ENCODE assay signal across 20 cellular contexts in the genomic region with DNA sequence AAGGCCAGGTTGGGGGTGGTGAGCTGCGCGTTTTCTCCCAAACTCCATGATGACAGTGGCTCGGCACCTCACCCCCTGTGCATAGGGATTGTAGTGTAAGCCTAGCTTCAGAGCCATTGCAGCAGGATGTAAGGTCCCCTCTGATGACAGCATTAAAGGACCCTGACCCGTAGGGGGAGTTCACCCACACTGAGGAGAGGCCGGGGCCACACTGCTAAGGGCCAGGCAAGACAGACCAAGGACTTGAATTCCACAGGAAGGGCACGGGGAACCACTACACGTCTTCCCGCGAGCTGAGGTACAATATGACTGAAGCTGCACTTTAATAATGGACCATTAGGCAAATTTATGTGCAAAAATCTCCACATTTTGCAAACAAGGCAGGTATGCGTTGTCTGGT.
"Had no signal": no experiment of that assay in that cellular context is flagged by ENCODE, and none has a peak within 500 bp of the region (broad histone marks: within the 10 kb centered on the region; RNA-seq: fewer than 3 reads in every experiment).

No MANE protein-coding gene starts in this region.

- H3K4me1 ChIP-seq: esophagus muscularis mucosa, gastrocnemius medialis, sigmoid colon had no signal

- H3K27ac Mint-ChIP-seq: naive B cell; nephron; stimulated activated naive B cell treated with anti-CD40 and anti-IgM and Interleukin-4, amounts not matched to agents 10 μg/mL and 1 μg/mL and 100 μg/mL, for 72 hours had no signal

- H3K4me3 Mint-ChIP-seq: naive B cell; nephron; stimulated activated naive B cell treated with anti-CD40 and anti-IgM and Interleukin-4, amounts not matched to agents 10 μg/mL and 1 μg/mL and 100 μg/mL, for 72 hours had no signal

- H3K9me3 ChIP-seq: esophagus muscularis mucosa, gastrocnemius medialis, neutrophil, sigmoid colon, stomach, thoracic aorta, transverse colon had no signal

- H3K4me1 Mint-ChIP-seq: naive B cell, nephron had no signal

- H3K36me3 ChIP-seq: esophagus muscularis mucosa, gastrocnemius medialis, neutrophil, sigmoid colon, stomach, thoracic aorta, transverse colon had no signal

- DNase-seq: effector memory CD4-positive, alpha-beta T cell; gastrocnemius medialis; left colon; left ventricle myocardium superior; mesenchymal stem cell; naive B cell; sigmoid colon; stimulated activated CD4-positive, alpha-beta T cell treated with anti-CD3 and anti-CD28 coated beads, Interleukin-2, amount 100 ng/mL, for 24 hours; stimulated activated CD4-positive, alpha-beta T cell treated with anti-CD3 and anti-CD28 coated beads, Interleukin-4, amount 100 ng/mL, for 4 hours; stimulated activated naive B cell treated with anti-CD40 and anti-IgM and Interleukin-4, amounts not matched to agents 10 μg/mL and 1 μg/mL and 100 μg/mL, for 72 hours; stomach; substantia nigra; transverse colon had no signal

- H3K27ac ChIP-seq: epithelial cell of prostate, esophagus muscularis mucosa, gastrocnemius medialis, neutrophil, sigmoid colon, skin epidermis, thoracic aorta, transverse colon had no signal

- H3K27me3 ChIP-seq: gastrocnemius medialis, neutrophil, stomach, transverse colon had no signal

- ATAC-seq: gastrocnemius medialis; left ventricle myocardium superior; stimulated activated naive B cell treated with anti-CD40 and anti-IgM and Interleukin-4, amounts not matched to agents 10 μg/mL and 1 μg/mL and 100 μg/mL, for 72 hours had no signal

- H3K4me3 ChIP-seq: esophagus muscularis mucosa, gastrocnemius medialis, lung, sigmoid colon, skin epidermis, stomach, thoracic aorta, transverse colon had no signal
